ENCODE assay signal across 20 cellular contexts in the genomic region with DNA sequence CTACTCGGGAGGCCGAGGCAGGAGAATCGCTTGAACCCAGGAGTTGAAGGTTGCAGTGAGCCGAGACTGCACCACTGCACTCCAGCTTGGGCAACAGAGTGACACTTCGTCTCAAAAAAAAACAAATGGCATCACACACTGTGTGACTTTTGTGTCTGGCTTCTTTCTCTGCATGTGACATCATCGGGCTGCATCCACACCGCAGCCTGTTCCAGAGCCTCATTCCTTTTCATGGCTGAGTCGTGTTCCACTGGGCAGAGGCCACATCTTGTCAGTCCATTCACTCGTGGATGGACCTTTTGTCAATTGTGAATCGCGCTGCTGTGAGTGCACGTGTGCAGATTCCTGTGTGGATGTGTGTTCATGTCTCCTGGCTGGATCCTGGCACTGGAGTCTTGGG. TPM values are rescaled to one million over a fixed set of nuclear protein-coding genes. Genes with fewer than 3 reads are reported as not detected.
DNase-seq lines count a peak whose midpoint lies in the region; TF ChIP-seq lines count a peak whose summit lies in the region.
"Had no signal": no experiment of that assay in that cellular context is flagged by ENCODE, and none has a peak within 500 bp of the region (broad histone marks: within the 10 kb centered on the region; RNA-seq: fewer than 3 reads in every experiment).

No MANE protein-coding gene starts in this region.

- no peaks in the 10 kb centered on the region for H3K9me3 ChIP-seq in SJCRH30 (replicated peaks)
- H3K9me3 ChIP-seq in thyroid gland: no peaks in the 10 kb centered on the region
- H3K9me3 ChIP-seq: BE2C had no signal

- H3K27me3 ChIP-seq in SJCRH30 (no peaks in the 10 kb centered on the region), thyroid gland (no peaks in the 10 kb centered on the region)
- H3K27me3 ChIP-seq: BE2C had no signal

- TF ChIP-seq CTCF in thyroid gland (IDR thresholded peaks at IDR 0.05): no peak

- H3K4me3 ChIP-seq in SJCRH30 (no peak overlapping the region), thyroid gland (replicated peaks in 1 of 3) (no peak overlapping the region)
- H3K4me3 ChIP-seq: GM12878, GM23338 had no signal

- DNase-seq in SJCRH30: no peak
- DNase-seq in thyroid gland: no peak
- no peak for DNase-seq in NCI-H1436 treated with DMSO at 0.1 percent for 48 hours (lab: John Stamatoyannopoulos, UW)
- DNase-seq: ACHN; BE2C; C1 segment of cervical spinal cord; CD4-positive, CD25-positive, alpha-beta regulatory T cell; CD8-positive, alpha-beta memory T cell; COR-L47; DMS 273 treated with DMSO at 0.1 percent for 48 hours; DMS53; DND-41; EL; HCEC 1CT; HFFc6; IMR-90; KBM-7 had no signal

- H3K4me1 ChIP-seq in SJCRH30 (no peaks in the 10 kb centered on the region), thyroid gland (peaks cover 13 to 31% of the 10 kb centered on the region in 2 donors)
- H3K4me1 ChIP-seq: BE2C had no signal

- 93 to 94% methylated on average over 12 of the region's 12 CpGs for WGBS in thyroid gland, 2 donors

- H3K27ac ChIP-seq in SJCRH30: peak overlapping the region; percentile 56; the same call in 1 of the 2 replicates
- peak overlapping the region in 2 of 3 donors; percentile 46 to 64 for H3K27ac ChIP-seq in thyroid gland
- H3K27ac ChIP-seq: HL-60 had no signal

- TF ChIP-seq POLR2A in thyroid gland (IDR thresholded peaks at IDR 0.05): no peak

- intact Hi-C loops in thyroid gland (cut with DNase I): no loop called here

- peaks cover 58% of the 10 kb centered on the region for H3K36me3 ChIP-seq in SJCRH30
- H3K36me3 ChIP-seq in thyroid gland: peaks cover 0 to 15% of the 10 kb centered on the region in 2 donors

RNA-seq across cellular contexts. Expression of a gene that starts 8.3 kb away (rescaled TPM):
- total RNA-seq in SJCRH30 (2014; rRNA removed; shearing (Covaris generic)): 114 and 119 TPM in 2 replicates
- total RNA-seq in thyroid gland: 10 to 100 TPM; 29.7 to 79.0 (median 58.9) TPM

RNA-seq across cellular contexts. Expression of a gene that starts 10.5 kb away (rescaled TPM):
- 102 and 103 TPM in 2 replicates for total RNA-seq in SJCRH30 (2014; rRNA removed; shearing (Covaris generic))
- total RNA-seq in thyroid gland: 10 to 100 TPM; 43.4 to 86.8 (median 73.4) TPM

RNA-seq across cellular contexts. Expression of a gene that starts 26.1 kb away (rescaled TPM):
- total RNA-seq in SJCRH30 (2014; rRNA removed; shearing (Covaris generic)): 1.3 and 1.6 TPM in 2 replicates
- 1 to 10 TPM; 4.9 to 9.2 (median 6.2) TPM for total RNA-seq in thyroid gland

RNA-seq across cellular contexts. Expression of a gene that starts 47.7 kb away (rescaled TPM):
- total RNA-seq in SJCRH30 (2014; rRNA removed; shearing (Covaris generic)): 10.7 and 11.8 TPM in 2 replicates
- total RNA-seq in thyroid gland: 10 to 100 TPM in 1 of 4 donors, 1 to 10 TPM in 3; 8.7 to 10.2 (median 9.5) TPM

RNA-seq across cellular contexts. Expression of a gene that starts 53.8 kb away (rescaled TPM):
- total RNA-seq in SJCRH30 (2014; rRNA removed; shearing (Covaris generic)): 18.7 and 19.5 TPM in 2 replicates
- 10 to 100 TPM; 21.7 to 52.2 (median 31.4) TPM for total RNA-seq in thyroid gland
